12 cellular contexts compared by ENCODE assay signal in genomic region chr12:127115468-127116035, GRCh38.
"Had no signal": no experiment of that assay in that cellular context is flagged by ENCODE, and none has a peak within 500 bp of the region (broad histone marks: within the 10 kb centered on the region; RNA-seq: fewer than 3 reads in every experiment).

No MANE protein-coding gene starts in this region.

- ATAC-seq: activated CD4-positive, alpha-beta T cell treated with anti-CD3 and anti-CD28 coated beads for 36 hours; activated CD8-positive, alpha-beta T cell treated with anti-CD3 and anti-CD28 coated beads for 36 hours; left lobe of liver; mucosa of descending colon; naive thymus-derived CD8-positive, alpha-beta T cell; stimulated activated memory B cell treated with anti-CD40 and anti-IgM and Interleukin-4, amounts not matched to agents 10 μg/mL and 1 μg/mL and 100 μg/mL, for 72 hours; T-helper 17 cell had no signal

- DNase-seq: activated CD4-positive, alpha-beta T cell treated with anti-CD3 and anti-CD28 coated beads for 36 hours; activated CD8-positive, alpha-beta memory T cell treated with anti-CD3 and anti-CD28 coated beads, Interleukin-2, amount 50 U/mL, for 4 hours; activated CD8-positive, alpha-beta T cell treated with anti-CD3 and anti-CD28 coated beads for 36 hours; activated naive CD4-positive, alpha-beta T cell treated with Interleukin-2 at 50 U/mL for 16 hours; anterior cingulate cortex; islet precursor cell; mucosa of descending colon; naive thymus-derived CD8-positive, alpha-beta T cell; T-helper 17 cell; thyroid gland had no signal
